In genomic region chr7:76582848-76583631, GRCh38 we compare ENCODE assay signal across 1 cellular context.
TF ChIP-seq lines count a peak whose summit lies in the region.

No MANE protein-coding gene starts in this region.

TF ChIP-seq in endothelial cell of umbilical vein, 7 proteins besides CTCF, POLR2A, EP300 and RAD21:
- TF ChIP-seq FOS (IDR thresholded peaks at IDR 0.05; ENCODE audit: borderline replicate concordance, insufficient read depth, low read length) (peak; percentile 42), POLR2AphosphoS5 (IDR thresholded peaks at IDR 0.05; ENCODE audit: insufficient read depth, low read depth, low read length) (peak; percentile 33)
TF ChIP-seq in endothelial cell of umbilical vein: peak in this region for 2; not testable (repeated sequence) for 5.
